Comparison of ENCODE assay signal across 10 cellular contexts in the genomic region with DNA sequence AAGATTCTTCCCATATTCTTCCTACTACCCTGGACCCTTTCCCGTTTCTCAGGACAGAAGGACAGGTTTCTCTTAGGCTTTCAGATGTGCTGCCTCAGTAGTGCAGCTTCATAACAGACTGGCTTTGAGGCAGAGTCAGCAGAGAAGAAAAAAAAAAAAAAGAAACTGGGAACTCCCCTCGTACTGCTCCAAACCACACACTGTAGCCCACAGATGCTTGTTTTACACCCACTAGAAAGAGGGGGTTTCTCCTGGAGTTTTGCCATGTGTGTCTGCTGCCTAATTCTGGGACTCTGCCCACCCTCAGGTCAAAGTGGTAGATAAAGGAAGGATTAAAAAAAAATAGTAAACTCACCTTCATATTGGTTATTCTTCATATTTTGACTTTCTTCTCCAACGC.
DNase-seq lines count a peak whose midpoint lies in the region; ATAC-seq and TF ChIP-seq lines count a peak whose summit lies in the region.
"Had no signal": no experiment of that assay in that cellular context is flagged by ENCODE, and none has a peak within 500 bp of the region (broad histone marks: within the 10 kb centered on the region; RNA-seq: fewer than 3 reads in every experiment).

No MANE protein-coding gene starts in this region.

- H3K27ac Mint-ChIP-seq in stimulated activated naive CD8-positive, alpha-beta T cell treated with anti-CD3 and anti-CD28 coated beads, Interleukin-15, amount 100 ng/mL, for 72 hours, result no peak overlapping the region
- H3K27ac Mint-ChIP-seq in type B pancreatic cell, result no peak overlapping the region

- ATAC-seq in HG02610 (IDR thresholded peaks at IDR 0.05; ENCODE audit: unreplicated experiment), result peak; percentile 87
- ATAC-seq in stimulated activated naive CD8-positive, alpha-beta T cell treated with anti-CD3 and anti-CD28 coated beads, Interleukin-15, amount 100 ng/mL, for 72 hours, result peak; percentile 99

- H3K27me3 ChIP-seq in OCI-LY3 (ENCODE audit: low read depth, low read length), result no peaks in the 10 kb centered on the region
- H3K27me3 ChIP-seq: BE2C had no signal

- H3K4me3 ChIP-seq in OCI-LY3 (ENCODE audit: low read length) (peak overlapping the region; percentile 63), lower leg skin (ENCODE audit: low read depth, poor library complexity, severe bottlenecking) (no peak overlapping the region)

- intact Hi-C loops in lower leg skin (cut with DNase I; ENCODE audit: low total_unique reads), result no loop called here

- H2AFZ ChIP-seq in OCI-LY3 (ENCODE audit: low read depth, low read length), result no peak overlapping the region

- H3K36me3 Mint-ChIP-seq in type B pancreatic cell, result peaks cover 17% of the 10 kb centered on the region

- H3K9me3 Mint-ChIP-seq in stimulated activated naive CD8-positive, alpha-beta T cell treated with anti-CD3 and anti-CD28 coated beads, Interleukin-15, amount 100 ng/mL, for 72 hours, result peaks cover 0 to 4% of the 10 kb centered on the region in 2 donors
- H3K9me3 Mint-ChIP-seq in type B pancreatic cell, result peaks cover 5% of the 10 kb centered on the region

- H3K9ac ChIP-seq in OCI-LY3 (ENCODE audit: low read length), result peak overlapping the region; percentile 75

- peak overlapping the region; percentile 91 for H3K4me2 ChIP-seq in OCI-LY3 (ENCODE audit: low read length)

- WGBS in lower leg skin, 2 donors, result 64 to 74% methylated on average over 3 of the region's 3 CpGs

- peaks cover 45% of the 10 kb centered on the region for H3K4me1 ChIP-seq in OCI-LY3 (ENCODE audit: low read length)
- H3K4me1 ChIP-seq: BE2C had no signal

- peaks cover 18% of the 10 kb centered on the region for H3K36me3 ChIP-seq in OCI-LY3 (replicated peaks; ENCODE audit: low read depth, low read length)
- H3K36me3 ChIP-seq: BE2C had no signal

- TF ChIP-seq POLR2A in lower leg skin (IDR thresholded peaks at IDR 0.05), result no peak

- no peaks in the 10 kb centered on the region for H3K27me3 Mint-ChIP-seq in stimulated activated naive CD8-positive, alpha-beta T cell treated with anti-CD3 and anti-CD28 coated beads, Interleukin-15, amount 100 ng/mL, for 72 hours
- H3K27me3 Mint-ChIP-seq in type B pancreatic cell, result no peaks in the 10 kb centered on the region

- no peak for TF ChIP-seq CTCF in OCI-LY3 (IDR thresholded peaks at IDR 0.05; ENCODE audit: low read depth, low read length)
- TF ChIP-seq CTCF in type B pancreatic cell (conservative IDR thresholded peaks at IDR 0.05), result no peak
- TF ChIP-seq CTCF in lower leg skin (IDR thresholded peaks at IDR 0.05), result no peak

- H3K27ac ChIP-seq in OCI-LY3 (ENCODE audit: low read length), result peak overlapping the region; percentile 95

- no peaks in the 10 kb centered on the region for H4K20me1 ChIP-seq in OCI-LY3 (ENCODE audit: insufficient read depth, low read length)

- H3K79me2 ChIP-seq in OCI-LY3 (ENCODE audit: low read length), result peaks cover 7% of the 10 kb centered on the region; the same call in 1 of the 2 replicates

- H3K4me1 Mint-ChIP-seq in stimulated activated naive CD8-positive, alpha-beta T cell treated with anti-CD3 and anti-CD28 coated beads, Interleukin-15, amount 100 ng/mL, for 72 hours, result peaks cover 74% of the 10 kb centered on the region
- no peaks in the 10 kb centered on the region for H3K4me1 Mint-ChIP-seq in type B pancreatic cell (ENCODE audit: unreplicated experiment)

- DNase-seq in stimulated activated CD4-positive, alpha-beta T cell treated with anti-CD3 and anti-CD28 coated beads, Interleukin-2, amount 100 ng/mL, for 24 hours, result peak; percentile 21 to 42
- DNase-seq in stimulated activated CD4-positive, alpha-beta T cell treated with anti-CD3 and anti-CD28 coated beads, Interleukin-2, amount 100 ng/mL, for 48 hours, result no peak
- peak; percentile 44 to 55 for DNase-seq in stimulated activated naive CD8-positive, alpha-beta T cell treated with anti-CD3 and anti-CD28 coated beads, Interleukin-15, amount 100 ng/mL, for 72 hours
- DNase-seq in type B pancreatic cell (ENCODE audit: extremely low spot score, unreplicated experiment), result no peak
- DNase-seq in lower leg skin (ENCODE audit: low spot score in 2 of 2), result no peak
- no peak for DNase-seq in midbrain (lab: John Stamatoyannopoulos, UW)
- DNase-seq: BE2C, Right ventricle myocardium superior had no signal

- no peaks in the 10 kb centered on the region; the same call in 1 of the 2 replicates for H3K9me3 ChIP-seq in OCI-LY3 (ENCODE audit: insufficient read depth, low read length)
- H3K9me3 ChIP-seq: BE2C had no signal

- peak overlapping the region; percentile 51 to 55 for H3K4me3 Mint-ChIP-seq in stimulated activated naive CD8-positive, alpha-beta T cell treated with anti-CD3 and anti-CD28 coated beads, Interleukin-15, amount 100 ng/mL, for 72 hours
- H3K4me3 Mint-ChIP-seq in type B pancreatic cell, result no peak overlapping the region

Comparison
In these comparisons a context has a peak if more than half of its experiments do, and no peak if none do; other contexts are left out.
1. DNase-seq: peak in stimulated activated CD4-positive, alpha-beta T cell treated with anti-CD3 and anti-CD28 coated beads, Interleukin-2, amount 100 ng/mL, for 24 hours (2 of 2) and stimulated activated naive CD8-positive, alpha-beta T cell treated with anti-CD3 and anti-CD28 coated beads, Interleukin-15, amount 100 ng/mL, for 72 hours (2 of 2); none in stimulated activated CD4-positive, alpha-beta T cell treated with anti-CD3 and anti-CD28 coated beads, Interleukin-2, amount 100 ng/mL, for 48 hours (0 of 2), type B pancreatic cell (single experiment), lower leg skin (0 of 2) and midbrain (single experiment).